Comparison of ENCODE assay signal across 1 cellular context in genomic region chr3:197749601-197750395, GRCh38.
TF ChIP-seq lines count a peak whose summit lies in the region.

TSS of gene FYTTD1 (plus strand) at chr3:197749883. CDS start at chr3:197749972, 89 bp downstream.

TF ChIP-seq in GM12878, 131 proteins besides CTCF, POLR2A, EP300 and RAD21 (continued from another document and continues in another):
- peak; percentile 31; the same call in 1 of the 2 replicates for TF ChIP-seq REST (IDR thresholded peaks at IDR 0.05; ENCODE audit: low read depth, low read length)
- no peak for TF ChIP-seq RCOR1 (conservative IDR thresholded peaks at IDR 0.05; ENCODE audit: low read depth, low read length)
- no peak; the same call in 1 of the 2 replicates for TF ChIP-seq RB1 (IDR thresholded peaks at IDR 0.05; ENCODE audit: borderline replicate concordance)
- TF ChIP-seq, protein P1, sequence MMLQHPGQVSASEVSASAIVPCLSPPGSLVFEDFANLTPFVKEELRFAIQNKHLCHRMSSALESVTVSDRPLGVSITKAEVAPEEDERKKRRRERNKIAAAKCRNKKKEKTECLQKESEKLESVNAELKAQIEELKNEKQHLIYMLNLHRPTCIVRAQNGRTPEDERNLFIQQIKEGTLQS (IDR thresholded peaks at IDR 0.05; ENCODE audit: borderline replicate concordance, extremely low read depth, low read depth, low read length) = no peak
- TF ChIP-seq, protein P2, sequence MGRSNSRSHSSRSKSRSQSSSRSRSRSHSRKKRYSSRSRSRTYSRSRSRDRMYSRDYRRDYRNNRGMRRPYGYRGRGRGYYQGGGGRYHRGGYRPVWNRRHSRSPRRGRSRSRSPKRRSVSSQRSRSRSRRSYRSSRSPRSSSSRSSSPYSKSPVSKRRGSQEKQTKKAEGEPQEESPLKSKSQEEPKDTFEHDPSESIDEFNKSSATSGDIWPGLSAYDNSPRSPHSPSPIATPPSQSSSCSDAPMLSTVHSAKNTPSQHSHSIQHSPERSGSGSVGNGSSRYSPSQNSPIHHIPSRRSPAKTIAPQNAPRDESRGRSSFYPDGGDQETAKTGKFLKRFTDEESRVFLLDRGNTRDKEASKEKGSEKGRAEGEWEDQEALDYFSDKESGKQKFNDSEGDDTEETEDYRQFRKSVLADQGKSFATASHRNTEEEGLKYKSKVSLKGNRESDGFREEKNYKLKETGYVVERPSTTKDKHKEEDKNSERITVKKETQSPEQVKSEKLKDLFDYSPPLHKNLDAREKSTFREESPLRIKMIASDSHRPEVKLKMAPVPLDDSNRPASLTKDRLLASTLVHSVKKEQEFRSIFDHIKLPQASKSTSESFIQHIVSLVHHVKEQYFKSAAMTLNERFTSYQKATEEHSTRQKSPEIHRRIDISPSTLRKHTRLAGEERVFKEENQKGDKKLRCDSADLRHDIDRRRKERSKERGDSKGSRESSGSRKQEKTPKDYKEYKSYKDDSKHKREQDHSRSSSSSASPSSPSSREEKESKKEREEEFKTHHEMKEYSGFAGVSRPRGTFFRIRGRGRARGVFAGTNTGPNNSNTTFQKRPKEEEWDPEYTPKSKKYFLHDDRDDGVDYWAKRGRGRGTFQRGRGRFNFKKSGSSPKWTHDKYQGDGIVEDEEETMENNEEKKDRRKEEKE (IDR thresholded peaks at IDR 0.05) = 0 out of 2 replicates have a peak, but pooled peaks have one; percentile 23
- TF ChIP-seq PKNOX1 (IDR thresholded peaks at IDR 0.05) = no peak
- no peak; the same call in none of the 2 replicates for TF ChIP-seq YY1 (IDR thresholded peaks at IDR 0.05; ENCODE audit: low read depth, low read length)
- peak; percentile 70; the same call in 1 of the 2 replicates for TF ChIP-seq ZNF24 (IDR thresholded peaks at IDR 0.05)
- no peak for TF ChIP-seq MTA2 (IDR thresholded peaks at IDR 0.05; ENCODE audit: low read depth)
- TF ChIP-seq CBX3 (IDR thresholded peaks at IDR 0.05; ENCODE audit: borderline replicate concordance, low read depth) = no peak
- no peak for TF ChIP-seq IRF4 (IDR thresholded peaks at IDR 0.05; ENCODE audit: low read depth, low read length)
- no peak for TF ChIP-seq SUZ12 (IDR thresholded peaks at IDR 0.05; ENCODE audit: unreplicated experiment)
- TF ChIP-seq FOS (IDR thresholded peaks at IDR 0.05; ENCODE audit: borderline replicate concordance, extremely low read depth, insufficient read length) = no peak
- peak; percentile 94 for TF ChIP-seq ZNF207 (IDR thresholded peaks at IDR 0.05; ENCODE audit: borderline replicate concordance)
- 0 out of 2 replicates have a peak, but pooled peaks have one; percentile 30 for TF ChIP-seq NR2F1 (conservative IDR thresholded peaks at IDR 0.05)
- peak; percentile 86 for TF ChIP-seq ZSCAN29 (IDR thresholded peaks at IDR 0.05)
- TF ChIP-seq SKIL (IDR thresholded peaks at IDR 0.05; ENCODE audit: low read depth, poor library complexity, severe bottlenecking) = no peak
- TF ChIP-seq, protein P3, sequence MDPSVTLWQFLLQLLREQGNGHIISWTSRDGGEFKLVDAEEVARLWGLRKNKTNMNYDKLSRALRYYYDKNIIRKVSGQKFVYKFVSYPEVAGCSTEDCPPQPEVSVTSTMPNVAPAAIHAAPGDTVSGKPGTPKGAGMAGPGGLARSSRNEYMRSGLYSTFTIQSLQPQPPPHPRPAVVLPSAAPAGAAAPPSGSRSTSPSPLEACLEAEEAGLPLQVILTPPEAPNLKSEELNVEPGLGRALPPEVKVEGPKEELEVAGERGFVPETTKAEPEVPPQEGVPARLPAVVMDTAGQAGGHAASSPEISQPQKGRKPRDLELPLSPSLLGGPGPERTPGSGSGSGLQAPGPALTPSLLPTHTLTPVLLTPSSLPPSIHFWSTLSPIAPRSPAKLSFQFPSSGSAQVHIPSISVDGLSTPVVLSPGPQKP (IDR thresholded peaks at IDR 0.05; ENCODE audit: low read depth, low read length) = no peak; the same call in 1 of the 2 replicates
- TF ChIP-seq ZNF384 (IDR thresholded peaks at IDR 0.05; ENCODE audit: borderline replicate concordance, low read depth, low read length) = no peak
- peak; percentile 89; the same call in 1 of the 2 replicates for TF ChIP-seq STAT1 (conservative IDR thresholded peaks at IDR 0.05)
- peak; percentile 10 for TF ChIP-seq RELA (IDR thresholded peaks at IDR 0.05; ENCODE audit: borderline replicate concordance, partially characterized antibody)
- TF ChIP-seq SMAD1 (IDR thresholded peaks at IDR 0.05; ENCODE audit: low read depth, partially characterized antibody) = no peak
- no peak for TF ChIP-seq SRF (IDR thresholded peaks at IDR 0.05; ENCODE audit: low read depth in 2 of 2, low read length in 2 of 2)
- TF ChIP-seq ZNF274 (IDR thresholded peaks at IDR 0.05; ENCODE audit: insufficient read depth, insufficient read length) = no peak
- TF ChIP-seq ATF2 (IDR thresholded peaks at IDR 0.05; ENCODE audit: low read length) = no peak
- peak; percentile 47; the same call in 1 of the 2 replicates for TF ChIP-seq TAF1 (IDR thresholded peaks at IDR 0.05; ENCODE audit: borderline replicate concordance, low read depth, low read length)
- peak; percentile 98 for TF ChIP-seq BACH1 (IDR thresholded peaks at IDR 0.05; ENCODE audit: borderline replicate concordance)
- TF ChIP-seq, protein P4, sequence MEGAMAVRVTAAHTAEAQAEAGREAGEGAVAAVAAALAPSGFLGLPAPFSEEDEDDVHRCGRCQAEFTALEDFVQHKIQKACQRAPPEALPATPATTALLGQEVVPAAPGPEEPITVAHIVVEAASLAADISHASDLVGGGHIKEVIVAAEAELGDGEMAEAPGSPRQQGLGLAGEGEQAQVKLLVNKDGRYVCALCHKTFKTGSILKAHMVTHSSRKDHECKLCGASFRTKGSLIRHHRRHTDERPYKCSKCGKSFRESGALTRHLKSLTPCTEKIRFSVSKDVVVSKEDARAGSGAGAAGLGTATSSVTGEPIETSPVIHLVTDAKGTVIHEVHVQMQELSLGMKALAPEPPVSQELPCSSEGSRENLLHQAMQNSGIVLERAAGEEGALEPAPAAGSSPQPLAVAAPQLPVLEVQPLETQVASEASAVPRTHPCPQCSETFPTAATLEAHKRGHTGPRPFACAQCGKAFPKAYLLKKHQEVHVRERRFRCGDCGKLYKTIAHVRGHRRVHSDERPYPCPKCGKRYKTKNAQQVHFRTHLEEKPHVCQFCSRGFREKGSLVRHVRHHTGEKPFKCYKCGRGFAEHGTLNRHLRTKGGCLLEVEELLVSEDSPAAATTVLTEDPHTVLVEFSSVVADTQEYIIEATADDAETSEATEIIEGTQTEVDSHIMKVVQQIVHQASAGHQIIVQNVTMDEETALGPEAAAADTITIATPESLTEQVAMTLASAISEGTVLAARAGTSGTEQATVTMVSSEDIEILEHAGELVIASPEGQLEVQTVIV (IDR thresholded peaks at IDR 0.05; ENCODE audit: borderline replicate concordance, partially characterized antibody) = no peak
- no peak for TF ChIP-seq E2F8 (IDR thresholded peaks at IDR 0.05; ENCODE audit: low read depth, partially characterized antibody)
- TF ChIP-seq POU2F2 (IDR thresholded peaks at IDR 0.05; ENCODE audit: borderline replicate concordance, low read depth, low read length) = no peak
- TF ChIP-seq ZBTB33 (IDR thresholded peaks at IDR 0.05) = no peak
- TF ChIP-seq MYC (IDR thresholded peaks at IDR 0.05; ENCODE audit: insufficient read depth, insufficient read length, insufficient replicate concordance, low read length, severe bottlenecking) = peak; percentile 8
- TF ChIP-seq MTA3 (IDR thresholded peaks at IDR 0.05; ENCODE audit: borderline replicate concordance, low read length) = no peak
- no peak for TF ChIP-seq BMI1 (IDR thresholded peaks at IDR 0.05; ENCODE audit: borderline replicate concordance)
- no peak for TF ChIP-seq YBX1 (IDR thresholded peaks at IDR 0.05)
- no peak; the same call in 1 of the 2 replicates for TF ChIP-seq PML (IDR thresholded peaks at IDR 0.05; ENCODE audit: low read length)
- TF ChIP-seq NFIC (IDR thresholded peaks at IDR 0.05; ENCODE audit: low read depth, low read length) = no peak
- TF ChIP-seq CREM (IDR thresholded peaks at IDR 0.05; ENCODE audit: low read depth) = no peak; the same call in 1 of the 2 replicates
- TF ChIP-seq HDGF (IDR thresholded peaks at IDR 0.05) = no peak
- TF ChIP-seq SREBF2 (IDR thresholded peaks at IDR 0.05; ENCODE audit: low read length) = no peak
